ENCODE assay signal across 21 cellular contexts in genomic region chr1:29267341-29268070, GRCh38.
"Had no signal": no experiment of that assay in that cellular context is flagged by ENCODE, and none has a peak within 500 bp of the region (broad histone marks: within the 10 kb centered on the region; RNA-seq: fewer than 3 reads in every experiment).

No MANE protein-coding gene starts in this region.

- H3K4me2 ChIP-seq: SK-N-SH had no signal

- H3K4me1 Mint-ChIP-seq: activated CD4-positive, alpha-beta T cell treated with anti-CD3 and anti-CD28 coated beads for 36 hours; activated naive CD8-positive, alpha-beta T cell treated with anti-CD3 and anti-CD28 coated beads for 36 hours; natural killer cell; T-cell had no signal

- H3K4me3 ChIP-seq: coronary artery, left lung, upper lobe of right lung had no signal

- DNase-seq: activated CD4-positive, alpha-beta T cell treated with anti-CD3 and anti-CD28 coated beads for 36 hours; activated CD4-positive, alpha-beta T cell treated with anti-CD3 and anti-CD28 coated beads, Interleukin-2, amount 50 U/mL, for 48 hours; activated CD8-positive, alpha-beta memory T cell treated with anti-CD3 and anti-CD28 coated beads, Interleukin-2, amount 50 U/mL, for 48 hours; activated naive CD4-positive, alpha-beta T cell treated with Interleukin-2 at 50 U/mL for 16 hours; activated naive CD8-positive, alpha-beta T cell treated with anti-CD3 and anti-CD28 coated beads for 36 hours; activated T-cell treated with anti-CD3 and anti-CD28 coated beads, Interleukin-2, amount 50 U/mL, for 4 hours; endodermal cell; foreskin fibroblast; left lung; mammary epithelial cell; midbrain; natural killer cell; SK-N-SH; stimulated activated CD4-positive, alpha-beta T cell treated with anti-CD3 and anti-CD28 coated beads, Interleukin-12 subunit alpha, Interleukin-12 subunit beta, amount 100 ng/mL, for 4 hours; stimulated activated CD4-positive, alpha-beta T cell treated with anti-CD3 and anti-CD28 coated beads, Interleukin-4, amount 100 ng/mL, for 4 hours; stimulated activated naive CD8-positive, alpha-beta T cell treated with anti-CD3 and anti-CD28 coated beads, Interleukin-15, Interleukin-2, amounts not matched to agents 100 U/mL and 50 U/mL, for 24 hours; T-cell; T-helper 9 cell; upper lobe of right lung had no signal

- H3K9ac ChIP-seq: SK-N-SH had no signal

- H3K36me3 Mint-ChIP-seq: activated naive CD8-positive, alpha-beta T cell treated with anti-CD3 and anti-CD28 coated beads for 36 hours; natural killer cell; T-cell had no signal

- H3K27ac ChIP-seq: coronary artery, left lung, upper lobe of right lung had no signal

- ATAC-seq: activated CD4-positive, alpha-beta T cell treated with anti-CD3 and anti-CD28 coated beads for 36 hours; activated T-cell treated with anti-CD3 and anti-CD28 coated beads, Interleukin-2, amount 50 U/mL, for 4 hours; left lung; natural killer cell; stimulated activated naive CD8-positive, alpha-beta T cell treated with anti-CD3 and anti-CD28 coated beads, Interleukin-15, Interleukin-2, amounts not matched to agents 100 U/mL and 50 U/mL, for 24 hours; T-cell; upper lobe of right lung; WTC11 had no signal

- H3K9me3 ChIP-seq: left lung, SK-N-SH, upper lobe of right lung had no signal

- H3K36me3 ChIP-seq: left lung, upper lobe of right lung had no signal

- H3K9me3 Mint-ChIP-seq: activated naive CD8-positive, alpha-beta T cell treated with anti-CD3 and anti-CD28 coated beads for 36 hours; activated T-cell treated with anti-CD3 and anti-CD28 coated beads, Interleukin-2, amount 50 U/mL, for 4 hours; natural killer cell; T-cell had no signal

- H3K27ac Mint-ChIP-seq: activated CD4-positive, alpha-beta T cell treated with anti-CD3 and anti-CD28 coated beads for 36 hours; activated naive CD8-positive, alpha-beta T cell treated with anti-CD3 and anti-CD28 coated beads for 36 hours; endodermal cell; natural killer cell; T-cell; WTC11 had no signal

- H3K4me3 Mint-ChIP-seq: activated CD4-positive, alpha-beta T cell treated with anti-CD3 and anti-CD28 coated beads for 36 hours; activated naive CD8-positive, alpha-beta T cell treated with anti-CD3 and anti-CD28 coated beads for 36 hours; activated T-cell treated with anti-CD3 and anti-CD28 coated beads, Interleukin-2, amount 50 U/mL, for 4 hours; endodermal cell; natural killer cell; T-cell; WTC11 had no signal
